ENCODE assay signal across 17 cellular contexts in genomic region chr12:25271486-25272098, GRCh38. TPM values are rescaled to one million over a fixed set of nuclear protein-coding genes. Genes with fewer than 3 reads are reported as not detected.
A peak's percentile ranks its signal among the peaks of the same experiment; 100 is the strongest.
DNase-seq lines count a peak whose midpoint lies in the region; ATAC-seq and TF ChIP-seq lines count a peak whose summit lies in the region.
"Had no signal": no experiment of that assay in that cellular context is flagged by ENCODE, and none has a peak within 500 bp of the region (broad histone marks: within the 10 kb centered on the region; RNA-seq: fewer than 3 reads in every experiment).

No MANE protein-coding gene starts in this region.

- H3K36me3 ChIP-seq in KMS-11 (ENCODE audit: insufficient read depth) = no peaks in the 10 kb centered on the region
- H3K36me3 ChIP-seq in endodermal cell (ENCODE audit: control insufficient read depth, insufficient read depth, low read length) = no peaks in the 10 kb centered on the region

- H3K27me3 ChIP-seq in KMS-11 (ENCODE audit: insufficient read depth, low read depth) = no peaks in the 10 kb centered on the region
- H3K27me3 ChIP-seq in endodermal cell (ENCODE audit: control insufficient read depth, insufficient read depth, low read length, poor library complexity, severe bottlenecking) = no peaks in the 10 kb centered on the region

- intact Hi-C loops in activated CD4-positive, alpha-beta T cell treated with anti-CD3 and anti-CD28 coated beads, Interleukin-2, amount 10 ng/mL, durations not matched to agents 24 days and 14 days (cut with micrococcal nuclease) = no loop called here

- no peaks in the 10 kb centered on the region for H3K9me3 Mint-ChIP-seq in activated CD4-positive, alpha-beta T cell treated with anti-CD3 and anti-CD28 coated beads, Interleukin-2, amount 10 ng/mL, durations not matched to agents 24 days and 14 days
- H3K9me3 Mint-ChIP-seq in stimulated activated naive B cell treated with anti-CD40 and anti-IgM and Interleukin-4, amounts not matched to agents 10 μg/mL and 1 μg/mL and 100 μg/mL, for 72 hours = no peaks in the 10 kb centered on the region
- H3K9me3 Mint-ChIP-seq in endodermal cell = no peaks in the 10 kb centered on the region
- H3K9me3 Mint-ChIP-seq: CD8-positive, alpha-beta memory T cell; IgD-negative memory B cell had no signal

- H2AFZ ChIP-seq in KMS-11 (ENCODE audit: low read depth) = peak overlapping the region; percentile 4; the same call in 1 of the 2 replicates
- H2AFZ ChIP-seq: GM23248 had no signal

- no peak for TF ChIP-seq CTCF in KMS-11 (conservative IDR thresholded peaks at IDR 0.05; ENCODE audit: low read depth, low read length)
- TF ChIP-seq CTCF in endodermal cell (conservative IDR thresholded peaks at IDR 0.05) = no peak

- no peaks in the 10 kb centered on the region for H4K20me1 ChIP-seq in KMS-11 (ENCODE audit: insufficient read depth)

- H3K4me3 Mint-ChIP-seq in activated CD4-positive, alpha-beta T cell treated with anti-CD3 and anti-CD28 coated beads, Interleukin-2, amount 10 ng/mL, durations not matched to agents 24 days and 14 days = no peak overlapping the region
- H3K4me3 Mint-ChIP-seq in stimulated activated naive B cell treated with anti-CD40 and anti-IgM and Interleukin-4, amounts not matched to agents 10 μg/mL and 1 μg/mL and 100 μg/mL, for 72 hours = no peak overlapping the region
- H3K4me3 Mint-ChIP-seq in endodermal cell = no peak overlapping the region
- H3K4me3 Mint-ChIP-seq: CD8-positive, alpha-beta memory T cell; IgD-negative memory B cell had no signal

- no peaks in the 10 kb centered on the region for H3K36me3 Mint-ChIP-seq in activated CD4-positive, alpha-beta T cell treated with anti-CD3 and anti-CD28 coated beads, Interleukin-2, amount 10 ng/mL, durations not matched to agents 24 days and 14 days (ENCODE audit: low read depth)
- H3K36me3 Mint-ChIP-seq in stimulated activated naive B cell treated with anti-CD40 and anti-IgM and Interleukin-4, amounts not matched to agents 10 μg/mL and 1 μg/mL and 100 μg/mL, for 72 hours = no peaks in the 10 kb centered on the region
- no peaks in the 10 kb centered on the region for H3K36me3 Mint-ChIP-seq in endodermal cell (ENCODE audit: low read depth)

- no peaks in the 10 kb centered on the region for H3K27me3 Mint-ChIP-seq in activated CD4-positive, alpha-beta T cell treated with anti-CD3 and anti-CD28 coated beads, Interleukin-2, amount 10 ng/mL, durations not matched to agents 24 days and 14 days
- no peaks in the 10 kb centered on the region for H3K27me3 Mint-ChIP-seq in stimulated activated naive B cell treated with anti-CD40 and anti-IgM and Interleukin-4, amounts not matched to agents 10 μg/mL and 1 μg/mL and 100 μg/mL, for 72 hours
- no peaks in the 10 kb centered on the region for H3K27me3 Mint-ChIP-seq in endodermal cell (ENCODE audit: insufficient read depth)
- H3K27me3 Mint-ChIP-seq: CD8-positive, alpha-beta memory T cell; IgD-negative memory B cell had no signal

- 87 to 100% methylated on average over 2 to 4 of the region's 4 CpGs for WGBS in endodermal cell (ENCODE audit: insufficient coverage in 1 of 2, insufficient read length in 1 of 2), 2 experiments

- no peak overlapping the region for H3K4me3 ChIP-seq in KMS-11 (IDR thresholded peaks at IDR 0.05; ENCODE audit: insufficient read depth, low read depth, low read length)
- H3K4me3 ChIP-seq in endodermal cell (ENCODE audit: low read length) = no peak overlapping the region
- H3K4me3 ChIP-seq: GM23248 had no signal

- H3K4me2 ChIP-seq in KMS-11 = no peak overlapping the region

- H3K9ac ChIP-seq in KMS-11 = no peak overlapping the region
- no peak overlapping the region for H3K9ac ChIP-seq in endodermal cell (ENCODE audit: extremely low read depth, low read length, poor library complexity, severe bottlenecking)
- H3K9ac ChIP-seq: GM23248 had no signal

- peak; percentile 40 for DNase-seq in activated CD4-positive, alpha-beta T cell treated with anti-CD3 and anti-CD28 coated beads, Interleukin-2, amount 10 ng/mL, durations not matched to agents 24 days and 14 days
- DNase-seq in activated CD4-positive, alpha-beta T cell treated with anti-CD3 and anti-CD28 coated beads, Interleukin-2, amount 50 U/mL, for 48 hours = no peak
- peak; percentile 25 for DNase-seq in stimulated activated naive B cell treated with anti-CD40 and anti-IgM and Interleukin-4, amounts not matched to agents 10 μg/mL and 1 μg/mL and 100 μg/mL, for 72 hours
- DNase-seq in NK-92 (lab: John Stamatoyannopoulos, UW; ENCODE audit: unreplicated experiment) (no peak), endodermal cell (no peak)
- no peak for DNase-seq in stimulated activated CD4-positive, alpha-beta T cell treated with anti-CD3 and anti-CD28 coated beads, Interleukin-4, amount 100 ng/mL, for 24 hours
- DNase-seq: Caco-2; CD8-positive, alpha-beta memory T cell; DND-41; GDM1; GM23248; H7; KG1 had no signal

- H3K4me1 Mint-ChIP-seq in activated CD4-positive, alpha-beta T cell treated with anti-CD3 and anti-CD28 coated beads, Interleukin-2, amount 10 ng/mL, durations not matched to agents 24 days and 14 days = peaks cover 12% of the 10 kb centered on the region
- H3K4me1 Mint-ChIP-seq in stimulated activated naive B cell treated with anti-CD40 and anti-IgM and Interleukin-4, amounts not matched to agents 10 μg/mL and 1 μg/mL and 100 μg/mL, for 72 hours = peaks cover 28 to 37% of the 10 kb centered on the region in 2 donors
- H3K4me1 Mint-ChIP-seq in endodermal cell = peaks cover 7% of the 10 kb centered on the region

- H3K4me1 ChIP-seq in KMS-11 (ENCODE audit: low read depth, poor library complexity, severe bottlenecking) = peaks cover 57% of the 10 kb centered on the region
- H3K4me1 ChIP-seq in endodermal cell (ENCODE audit: control insufficient read depth, insufficient read depth, low read length) = no peaks in the 10 kb centered on the region

- ATAC-seq in HG02610 (IDR thresholded peaks at IDR 0.05; ENCODE audit: unreplicated experiment) = peak; percentile 58
- peak; percentile 54 to 56 for ATAC-seq in stimulated activated naive B cell treated with anti-CD40 and anti-IgM and Interleukin-4, amounts not matched to agents 10 μg/mL and 1 μg/mL and 100 μg/mL, for 72 hours (replicated peaks)

- H3K79me2 ChIP-seq in KMS-11 (ENCODE audit: insufficient read depth, low read depth) = no peaks in the 10 kb centered on the region

- no peaks in the 10 kb centered on the region for H3K9me3 ChIP-seq in endodermal cell (ENCODE audit: control insufficient read depth, low read length)
- H3K9me3 ChIP-seq: Caco-2 had no signal

- H3K27ac ChIP-seq in KMS-11 = no peak overlapping the region
- H3K27ac ChIP-seq in endodermal cell (ENCODE audit: low read depth, low read length) = no peak overlapping the region
- H3K27ac ChIP-seq: 22Rv1, GM23248 had no signal

- no peak overlapping the region for H3K27ac Mint-ChIP-seq in activated CD4-positive, alpha-beta T cell treated with anti-CD3 and anti-CD28 coated beads, Interleukin-2, amount 10 ng/mL, durations not matched to agents 24 days and 14 days
- H3K27ac Mint-ChIP-seq in stimulated activated naive B cell treated with anti-CD40 and anti-IgM and Interleukin-4, amounts not matched to agents 10 μg/mL and 1 μg/mL and 100 μg/mL, for 72 hours = peak overlapping the region; percentile 42
- H3K27ac Mint-ChIP-seq in endodermal cell = no peak overlapping the region
- H3K27ac Mint-ChIP-seq: IgD-negative memory B cell had no signal

RNA-seq across cellular contexts. Expression of gene KRAS, which starts 20.9 kb away (rescaled TPM):
- total RNA-seq in activated CD4-positive, alpha-beta T cell treated with anti-CD3 and anti-CD28 coated beads, Interleukin-2, amount 10 ng/mL, durations not matched to agents 24 days and 14 days = 26.4 and 27.4 TPM in 2 replicates
- total RNA-seq in endodermal cell = 100 to 1,000 TPM in 1 of 2 donors, 10 to 100 TPM in 1; 58.0 to 140 TPM
- 35.7 TPM for polyA plus RNA-seq in endodermal cell (2013, experiment 1 of 2)
- polyA plus RNA-seq in endodermal cell (2013, experiment 2 of 2) = 35.5 TPM

Comparison
In these comparisons a context has a peak if more than half of its experiments do, and no peak if none do; other contexts are left out.
1. DNase-seq: peak in activated CD4-positive, alpha-beta T cell treated with anti-CD3 and anti-CD28 coated beads, Interleukin-2, amount 10 ng/mL, durations not matched to agents 24 days and 14 days (single experiment) and stimulated activated naive B cell treated with anti-CD40 and anti-IgM and Interleukin-4, amounts not matched to agents 10 μg/mL and 1 μg/mL and 100 μg/mL, for 72 hours (single experiment); none in activated CD4-positive, alpha-beta T cell treated with anti-CD3 and anti-CD28 coated beads, Interleukin-2, amount 50 U/mL, for 48 hours (0 of 2), NK-92 (single experiment), stimulated activated CD4-positive, alpha-beta T cell treated with anti-CD3 and anti-CD28 coated beads, Interleukin-4, amount 100 ng/mL, for 24 hours (single experiment) and endodermal cell (single experiment).